In genomic region chr1:220528679-220529529, GRCh38 we compare ENCODE assay signal across 8 cellular contexts. TPM values are rescaled to one million over a fixed set of nuclear protein-coding genes. Genes with fewer than 3 reads are reported as not detected.
DNase-seq lines count a peak whose midpoint lies in the region; ATAC-seq and TF ChIP-seq lines count a peak whose summit lies in the region.

No MANE protein-coding gene starts in this region.

- peak overlapping the region; percentile 72 for H3K9ac ChIP-seq in Karpas-422 (ENCODE audit: low read length)
- peak overlapping the region; percentile 77 for H3K9ac ChIP-seq in mammary epithelial cell (ENCODE audit: insufficient read depth, low read length)

- CTCF ChIA-PET in AG04450 (lab: Charles Lee), result no interaction called here
- CTCF ChIA-PET in mammary epithelial cell (lab: Charles Lee; ENCODE audit: low non-redundant PET), result no interaction called here

- intact Hi-C loops in mammary epithelial cell (cut with micrococcal nuclease) (loop anchor here (1.0 to 5.0 kb wide), 8 partner anchors 13 to 233 kb away; no protein-coding TSS in a partner anchor), left lung (cut with DNase I) (no loop called here)

- dilution Hi-C loops in mammary epithelial cell (cut with HindIII; ENCODE audit: low sequenced_read_pairs), result no loop called here

- 3% methylated on average over 21 of the region's 55 CpGs for WGBS in mammary epithelial cell (ENCODE audit: low coverage, missing lambda C conversion rate)

- peak overlapping the region; percentile 81 for H3K4me2 ChIP-seq in Karpas-422 (ENCODE audit: low read depth, low read length, poor library complexity, severe bottlenecking)
- peak overlapping the region; percentile 85 for H3K4me2 ChIP-seq in mammary epithelial cell (ENCODE audit: insufficient read depth, low read depth, low read length)

- H3K4me1 ChIP-seq in Karpas-422 (ENCODE audit: low read length), result peaks cover 18% of the 10 kb centered on the region
- H3K4me1 ChIP-seq in mammary epithelial cell (ENCODE audit: insufficient read depth, low read length), result peaks cover 13% of the 10 kb centered on the region
- peaks cover 0 to 16% of the 10 kb centered on the region in 2 donors for H3K4me1 ChIP-seq in left lung

- POLR2A ChIA-PET in AG04450 (lab: Yijun Ruan, JAX), result no interaction called here

- H3K9me3 ChIP-seq in AG04450 (ENCODE audit: control insufficient read depth, insufficient read depth, low read length) (no peaks in the 10 kb centered on the region; the same call in 1 of the 2 replicates), Karpas-422 (ENCODE audit: low read length) (no peaks in the 10 kb centered on the region), mammary epithelial cell (replicated peaks; ENCODE audit: insufficient read depth, low read length) (no peaks in the 10 kb centered on the region), left lung (no peaks in the 10 kb centered on the region)

- no peak for TF ChIP-seq CTCF in AG04450 (IDR thresholded peaks at IDR 0.05; ENCODE audit: low read depth, low read length)
- no peak for TF ChIP-seq CTCF in GM13976 (IDR thresholded peaks at IDR 0.05; ENCODE audit: borderline replicate concordance, control extremely low read depth, extremely low read depth, insufficient read depth, missing control alignments)
- no peak for TF ChIP-seq CTCF in mammary epithelial cell (conservative IDR thresholded peaks at IDR 0.05 in 1 of 2, IDR thresholded peaks at IDR 0.05 in 1 of 2; ENCODE audit: extremely low read depth in 1 of 2, insufficient read depth in 1 of 2, low read depth in 1 of 2, low read length in 2 of 2)
- TF ChIP-seq CTCF in left lung (IDR thresholded peaks at IDR 0.05), result no peak

- peak; percentile 9 for ATAC-seq in left lung

- H3K27me3 ChIP-seq in AG04450 (ENCODE audit: control insufficient read depth, insufficient read depth, low read length) (peaks cover 30% of the 10 kb centered on the region), Karpas-422 (ENCODE audit: low read length) (no peaks in the 10 kb centered on the region), mammary epithelial cell (ENCODE audit: insufficient read depth, low read length) (no peaks in the 10 kb centered on the region), left lung (peaks cover 20 to 80% of the 10 kb centered on the region in 2 donors)

- H3K4me3 ChIP-seq in AG04450 (ENCODE audit: low read depth, low read length) (peak overlapping the region; percentile 57), Karpas-422 (ENCODE audit: low read length) (peak overlapping the region; percentile 77), mammary epithelial cell (replicated peaks in 1 of 3; ENCODE audit: insufficient read depth in 1 of 3, low read depth in 2 of 3, low read length in 3 of 3) (peak overlapping the region; percentile 90 to 95 (median 95)), left lung (peak overlapping the region; percentile 52 to 55)

- H3K79me2 ChIP-seq in Karpas-422 (ENCODE audit: low read length), result no peaks in the 10 kb centered on the region
- peaks cover 49% of the 10 kb centered on the region for H3K79me2 ChIP-seq in mammary epithelial cell (ENCODE audit: insufficient read depth, low read length)

- peak overlapping the region; percentile 96 for H2AFZ ChIP-seq in Karpas-422 (ENCODE audit: low read length)
- peak overlapping the region; percentile 99 for H2AFZ ChIP-seq in mammary epithelial cell (ENCODE audit: low read depth, low read length)

- no peak overlapping the region for H3K27ac ChIP-seq in AG04450 (ENCODE audit: low read depth, low read length)
- no peak overlapping the region for H3K27ac ChIP-seq in Karpas-422 (ENCODE audit: low read length)
- peak overlapping the region; percentile 75 for H3K27ac ChIP-seq in mammary epithelial cell (ENCODE audit: insufficient read depth, low read depth, low read length)
- peak overlapping the region; percentile 55 to 74 for H3K27ac ChIP-seq in left lung
- peak overlapping the region; percentile 70 for H3K27ac ChIP-seq in substantia nigra (ENCODE audit: low read depth, low read length, poor library complexity, severe bottlenecking)

- BruUV-seq in mammary epithelial cell (replicated peaks; lab: Mats Ljungman, UMichigan), result no TSS peak

- no peaks in the 10 kb centered on the region for H4K20me1 ChIP-seq in Karpas-422 (ENCODE audit: insufficient read depth, low read depth, low read length)
- H4K20me1 ChIP-seq in mammary epithelial cell (ENCODE audit: insufficient read depth, low read length), result no peaks in the 10 kb centered on the region

- no peaks in the 10 kb centered on the region for H3K36me3 ChIP-seq in Karpas-422 (ENCODE audit: insufficient read depth, low read length)
- H3K36me3 ChIP-seq in mammary epithelial cell (ENCODE audit: insufficient read depth, low read length), result no peaks in the 10 kb centered on the region
- no peaks in the 10 kb centered on the region for H3K36me3 ChIP-seq in left lung

- in situ Hi-C loops in GM13976 (cut with MboI; ENCODE audit: low sequenced_read_pairs, unreplicated experiment) (no loop called here), mammary epithelial cell (cut with MboI; ENCODE audit: low sequenced_read_pairs in 2 of 2) (loop anchor here in 1 of 2 donors (25.0 kb wide), 1 partner anchor 242 kb away; no protein-coding TSS in a partner anchor)

- DNase-seq in AG04450 (ENCODE audit: low read depth, low spot score), result no peak
- DNase-seq in GM13976 (ENCODE audit: low spot score), result peak; percentile 23
- no peak for DNase-seq in Karpas-422
- peak; percentile 36 for DNase-seq in mammary epithelial cell
- no peak for DNase-seq in left lung
- peak in 26 of 49 donors; percentile 6 to 56 (median 32) for DNase-seq in substantia nigra (lab: John Stamatoyannopoulos, UW)
- no peak for DNase-seq in LoVo (ENCODE audit: low spot score)
- DNase-seq in stimulated activated CD4-positive, alpha-beta T cell treated with anti-CD3 and anti-CD28 coated beads, Interleukin-4, amount 100 ng/mL, for 1 hour, result no peak

- no peaks in the 10 kb centered on the region for H3K9me2 ChIP-seq in Karpas-422 (replicated peaks; ENCODE audit: insufficient read depth, low read length)

RNA-seq across cellular contexts. Expression of gene MARK1, which starts 1.0 kb away (rescaled TPM):
- polyA plus RNA-seq in AG04450 (2011; rRNA removed) (not detected in 2 replicates), mammary epithelial cell (5.0 TPM)
- not detected in 2 replicates for polyA minus RNA-seq in AG04450 (2011; rRNA and poly(A)+ RNA removed)
- 0.90 and 1.3 TPM in 2 replicates for total RNA-seq in Karpas-422 (2014; rRNA removed; shearing (Covaris generic); ENCODE audit: low replicate concordance)
- total RNA-seq in mammary epithelial cell (10 to 100 TPM in 1 of 2 donors, 1 to 10 TPM in 1; 9.3 to 14.7 TPM), left lung (1 to 10 TPM; 3.1 to 4.3 TPM)
- polyA minus RNA-seq in mammary epithelial cell, result 5.9 TPM

Comparison
In these comparisons a context has a peak if more than half of its experiments do, and no peak if none do; other contexts are left out.
1. DNase-seq: peak in GM13976 (single experiment), mammary epithelial cell (single experiment) and substantia nigra (26 of 49); none in AG04450 (single experiment), Karpas-422 (single experiment), left lung (0 of 2), LoVo (single experiment) and stimulated activated CD4-positive, alpha-beta T cell treated with anti-CD3 and anti-CD28 coated beads, Interleukin-4, amount 100 ng/mL, for 1 hour (single experiment).
2. H3K27ac ChIP-seq: peak in mammary epithelial cell (single experiment), left lung (2 of 2) and substantia nigra (single experiment); none in AG04450 (single experiment) and Karpas-422 (single experiment).
3. Peak in every context shown above with its lines, with median percentiles within 50 percentile points of each other: H3K4me3 ChIP-seq.